ENCODE assay signal across 8 cellular contexts in the genomic region with DNA sequence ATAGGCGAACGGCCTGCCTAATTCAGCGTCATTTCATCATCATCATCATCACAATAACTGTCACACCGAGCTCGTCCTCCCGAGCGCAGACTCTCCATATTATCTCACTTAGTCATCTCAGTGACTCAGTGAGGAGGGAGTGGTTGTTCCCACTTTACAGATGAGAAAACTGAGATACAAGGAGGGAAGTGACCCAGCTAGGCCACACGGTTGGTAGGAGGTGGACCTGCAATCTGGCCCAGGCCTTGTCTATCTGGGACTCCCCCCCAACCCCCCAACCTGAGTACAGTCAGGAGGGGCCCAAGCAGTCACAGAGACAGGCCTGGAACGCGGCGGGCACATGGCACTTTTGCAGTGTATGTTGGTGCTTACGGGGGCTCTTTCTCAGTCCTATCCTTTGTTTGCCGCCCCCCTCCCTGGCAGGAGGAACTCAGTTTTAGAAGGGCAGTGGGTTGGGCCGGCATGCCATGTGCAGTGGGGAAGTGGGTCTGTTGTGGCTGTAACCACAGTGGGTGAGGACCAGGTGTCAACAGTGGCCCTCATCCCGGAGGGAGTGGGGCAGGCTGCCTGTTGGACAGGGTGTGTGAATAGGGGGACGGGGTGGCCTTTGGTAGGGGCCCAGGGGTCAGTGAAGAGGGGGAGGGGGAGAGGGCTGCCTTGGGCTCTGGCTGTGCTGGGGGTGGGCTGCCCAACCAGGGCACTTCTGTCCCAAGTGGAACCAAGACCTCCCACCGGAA. TPM values are rescaled to one million over a fixed set of nuclear protein-coding genes. Genes with fewer than 3 reads are reported as not detected.
A peak's percentile ranks its signal among the peaks of the same experiment; 100 is the strongest.
DNase-seq lines count a peak whose midpoint lies in the region; ATAC-seq and TF ChIP-seq lines count a peak whose summit lies in the region.

No MANE protein-coding gene starts in this region.

- no peaks in the 10 kb centered on the region for H3K36me3 Mint-ChIP-seq in WTC11

- H3K9me3 Mint-ChIP-seq in WTC11 = no peaks in the 10 kb centered on the region

- no peak for TF ChIP-seq CTCF in WTC11 (IDR thresholded peaks at IDR 0.05)

- POLR2A ChIA-PET in WTC11 (lab: Charles Lee) = no interaction called here

- CTCF ChIA-PET in WTC11 (lab: Charles Lee) = interaction anchor here (0.6 to 1.2 kb wide), 2 partner anchors 97 to 119 kb away, joined by 3 to 5 read pairs; no protein-coding TSS in a partner anchor

- peak overlapping the region; percentile 36 for H3K4me3 Mint-ChIP-seq in WTC11

- H3K4me3 ChIP-seq in skeletal muscle cell (ENCODE audit: low read depth, low read length) = peak overlapping the region; percentile 66

- peaks cover 42% of the 10 kb centered on the region for H3K4me1 Mint-ChIP-seq in WTC11

- ATAC-seq in WTC11 (no peak), Right ventricle myocardium superior (ENCODE audit: poor library complexity) (no peak), GM18867 (IDR thresholded peaks at IDR 0.05; ENCODE audit: unreplicated experiment) (no peak), GM21528 (IDR thresholded peaks at IDR 0.05; ENCODE audit: low FRiP score, unreplicated experiment) (no peak)

- DNase-seq in HCEC 1CT (peak; percentile 51), WTC11 (ENCODE audit: low spot score) (no peak), Right ventricle myocardium superior (peak; percentile 36), skeletal muscle cell (ENCODE audit: low read depth) (no peak), KBM-7 (no peak), GM03348 (ENCODE audit: low spot score) (no peak)

- intact Hi-C loops in Right ventricle myocardium superior (cut with DNase I) = loop anchor here (5.0 kb wide), 2 partner anchors 48 to 157 kb away; no protein-coding TSS in a partner anchor

- no peak overlapping the region for H3K27ac Mint-ChIP-seq in WTC11

- in situ Hi-C loops in KBM-7 (cut with MboI; ENCODE audit: low pct_unique_long_range_greater_than_20kb, low sequenced_read_pairs) = no loop called here

- H3K27me3 Mint-ChIP-seq in WTC11 (ENCODE audit: low read depth) = no peaks in the 10 kb centered on the region

TF ChIP-seq in WTC11, 78 proteins besides CTCF, POLR2A, EP300 and RAD21:
- no peak for TF ChIP-seq NFE2L1 (CRISPR knock-in tag; IDR thresholded peaks at IDR 0.05)
- TF ChIP-seq, protein P1, sequence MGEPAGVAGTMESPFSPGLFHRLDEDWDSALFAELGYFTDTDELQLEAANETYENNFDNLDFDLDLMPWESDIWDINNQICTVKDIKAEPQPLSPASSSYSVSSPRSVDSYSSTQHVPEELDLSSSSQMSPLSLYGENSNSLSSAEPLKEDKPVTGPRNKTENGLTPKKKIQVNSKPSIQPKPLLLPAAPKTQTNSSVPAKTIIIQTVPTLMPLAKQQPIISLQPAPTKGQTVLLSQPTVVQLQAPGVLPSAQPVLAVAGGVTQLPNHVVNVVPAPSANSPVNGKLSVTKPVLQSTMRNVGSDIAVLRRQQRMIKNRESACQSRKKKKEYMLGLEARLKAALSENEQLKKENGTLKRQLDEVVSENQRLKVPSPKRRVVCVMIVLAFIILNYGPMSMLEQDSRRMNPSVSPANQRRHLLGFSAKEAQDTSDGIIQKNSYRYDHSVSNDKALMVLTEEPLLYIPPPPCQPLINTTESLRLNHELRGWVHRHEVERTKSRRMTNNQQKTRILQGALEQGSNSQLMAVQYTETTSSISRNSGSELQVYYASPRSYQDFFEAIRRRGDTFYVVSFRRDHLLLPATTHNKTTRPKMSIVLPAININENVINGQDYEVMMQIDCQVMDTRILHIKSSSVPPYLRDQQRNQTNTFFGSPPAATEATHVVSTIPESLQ (CRISPR knock-in tag; IDR thresholded peaks at IDR 0.05) = no peak
- 0 out of 2 replicates have a peak, but pooled peaks have one; percentile 15 for TF ChIP-seq GTF2I (CRISPR knock-in tag; conservative IDR thresholded peaks at IDR 0.05)
- no peak for TF ChIP-seq SOX15 (CRISPR knock-in tag; IDR thresholded peaks at IDR 0.05)
- TF ChIP-seq KAT7 (CRISPR knock-in tag; IDR thresholded peaks at IDR 0.05; ENCODE audit: borderline replicate concordance) = no peak
- 0 out of 2 replicates have a peak, but pooled peaks have one; percentile 30 for TF ChIP-seq ESRRA (CRISPR knock-in tag; IDR thresholded peaks at IDR 0.05; ENCODE audit: borderline replicate concordance)
- no peak for TF ChIP-seq RELA (CRISPR knock-in tag; IDR thresholded peaks at IDR 0.05; ENCODE audit: borderline replicate concordance)
- no peak for TF ChIP-seq NR1H2 (CRISPR knock-in tag; IDR thresholded peaks at IDR 0.05)
- TF ChIP-seq, protein P2, sequence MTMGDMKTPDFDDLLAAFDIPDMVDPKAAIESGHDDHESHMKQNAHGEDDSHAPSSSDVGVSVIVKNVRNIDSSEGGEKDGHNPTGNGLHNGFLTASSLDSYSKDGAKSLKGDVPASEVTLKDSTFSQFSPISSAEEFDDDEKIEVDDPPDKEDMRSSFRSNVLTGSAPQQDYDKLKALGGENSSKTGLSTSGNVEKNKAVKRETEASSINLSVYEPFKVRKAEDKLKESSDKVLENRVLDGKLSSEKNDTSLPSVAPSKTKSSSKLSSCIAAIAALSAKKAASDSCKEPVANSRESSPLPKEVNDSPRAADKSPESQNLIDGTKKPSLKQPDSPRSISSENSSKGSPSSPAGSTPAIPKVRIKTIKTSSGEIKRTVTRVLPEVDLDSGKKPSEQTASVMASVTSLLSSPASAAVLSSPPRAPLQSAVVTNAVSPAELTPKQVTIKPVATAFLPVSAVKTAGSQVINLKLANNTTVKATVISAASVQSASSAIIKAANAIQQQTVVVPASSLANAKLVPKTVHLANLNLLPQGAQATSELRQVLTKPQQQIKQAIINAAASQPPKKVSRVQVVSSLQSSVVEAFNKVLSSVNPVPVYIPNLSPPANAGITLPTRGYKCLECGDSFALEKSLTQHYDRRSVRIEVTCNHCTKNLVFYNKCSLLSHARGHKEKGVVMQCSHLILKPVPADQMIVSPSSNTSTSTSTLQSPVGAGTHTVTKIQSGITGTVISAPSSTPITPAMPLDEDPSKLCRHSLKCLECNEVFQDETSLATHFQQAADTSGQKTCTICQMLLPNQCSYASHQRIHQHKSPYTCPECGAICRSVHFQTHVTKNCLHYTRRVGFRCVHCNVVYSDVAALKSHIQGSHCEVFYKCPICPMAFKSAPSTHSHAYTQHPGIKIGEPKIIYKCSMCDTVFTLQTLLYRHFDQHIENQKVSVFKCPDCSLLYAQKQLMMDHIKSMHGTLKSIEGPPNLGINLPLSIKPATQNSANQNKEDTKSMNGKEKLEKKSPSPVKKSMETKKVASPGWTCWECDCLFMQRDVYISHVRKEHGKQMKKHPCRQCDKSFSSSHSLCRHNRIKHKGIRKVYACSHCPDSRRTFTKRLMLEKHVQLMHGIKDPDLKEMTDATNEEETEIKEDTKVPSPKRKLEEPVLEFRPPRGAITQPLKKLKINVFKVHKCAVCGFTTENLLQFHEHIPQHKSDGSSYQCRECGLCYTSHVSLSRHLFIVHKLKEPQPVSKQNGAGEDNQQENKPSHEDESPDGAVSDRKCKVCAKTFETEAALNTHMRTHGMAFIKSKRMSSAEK (CRISPR knock-in tag; IDR thresholded peaks at IDR 0.05; ENCODE audit: borderline replicate concordance) = no peak
- no peak for TF ChIP-seq RORB (CRISPR knock-in tag; IDR thresholded peaks at IDR 0.05)
- TF ChIP-seq, protein P3, sequence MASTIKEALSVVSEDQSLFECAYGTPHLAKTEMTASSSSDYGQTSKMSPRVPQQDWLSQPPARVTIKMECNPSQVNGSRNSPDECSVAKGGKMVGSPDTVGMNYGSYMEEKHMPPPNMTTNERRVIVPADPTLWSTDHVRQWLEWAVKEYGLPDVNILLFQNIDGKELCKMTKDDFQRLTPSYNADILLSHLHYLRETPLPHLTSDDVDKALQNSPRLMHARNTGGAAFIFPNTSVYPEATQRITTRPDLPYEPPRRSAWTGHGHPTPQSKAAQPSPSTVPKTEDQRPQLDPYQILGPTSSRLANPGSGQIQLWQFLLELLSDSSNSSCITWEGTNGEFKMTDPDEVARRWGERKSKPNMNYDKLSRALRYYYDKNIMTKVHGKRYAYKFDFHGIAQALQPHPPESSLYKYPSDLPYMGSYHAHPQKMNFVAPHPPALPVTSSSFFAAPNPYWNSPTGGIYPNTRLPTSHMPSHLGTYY (CRISPR knock-in tag; IDR thresholded peaks at IDR 0.05) = no peak
- TF ChIP-seq TCF7 (CRISPR knock-in tag; IDR thresholded peaks at IDR 0.05; ENCODE audit: low read depth) = no peak
- TF ChIP-seq ETV6 (CRISPR knock-in tag; IDR thresholded peaks at IDR 0.05) = no peak
- TF ChIP-seq, protein P4, sequence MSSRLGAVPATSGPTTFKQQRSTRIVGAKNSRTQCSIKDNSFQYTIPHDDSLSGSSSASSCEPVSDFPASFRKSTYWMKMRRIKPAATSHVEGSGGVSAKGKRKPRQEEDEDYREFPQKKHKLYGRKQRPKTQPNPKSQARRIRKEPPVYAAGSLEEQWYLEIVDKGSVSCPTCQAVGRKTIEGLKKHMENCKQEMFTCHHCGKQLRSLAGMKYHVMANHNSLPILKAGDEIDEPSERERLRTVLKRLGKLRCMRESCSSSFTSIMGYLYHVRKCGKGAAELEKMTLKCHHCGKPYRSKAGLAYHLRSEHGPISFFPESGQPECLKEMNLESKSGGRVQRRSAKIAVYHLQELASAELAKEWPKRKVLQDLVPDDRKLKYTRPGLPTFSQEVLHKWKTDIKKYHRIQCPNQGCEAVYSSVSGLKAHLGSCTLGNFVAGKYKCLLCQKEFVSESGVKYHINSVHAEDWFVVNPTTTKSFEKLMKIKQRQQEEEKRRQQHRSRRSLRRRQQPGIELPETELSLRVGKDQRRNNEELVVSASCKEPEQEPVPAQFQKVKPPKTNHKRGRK (CRISPR knock-in tag; IDR thresholded peaks at IDR 0.05; ENCODE audit: borderline replicate concordance) = no peak
- TF ChIP-seq, protein P5, sequence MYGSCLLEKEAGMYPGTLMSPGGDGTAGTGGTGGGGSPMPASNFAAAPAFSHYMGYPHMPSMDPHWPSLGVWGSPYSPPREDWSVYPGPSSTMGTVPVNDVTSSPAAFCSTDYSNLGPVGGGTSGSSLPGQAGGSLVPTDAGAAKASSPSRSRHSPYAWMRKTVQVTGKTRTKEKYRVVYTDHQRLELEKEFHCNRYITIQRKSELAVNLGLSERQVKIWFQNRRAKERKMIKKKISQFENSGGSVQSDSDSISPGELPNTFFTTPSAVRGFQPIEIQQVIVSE (CRISPR knock-in tag; IDR thresholded peaks at IDR 0.05; ENCODE audit: borderline replicate concordance) = no peak

RNA-seq across cellular contexts. Expression of a gene that starts 1.7 kb away (rescaled TPM):
- total RNA-seq in WTC11 (2021) (24.9 to 27.5 TPM (median 25.0 TPM) in 3 replicates), Right ventricle myocardium superior (89.0 TPM)

Comparison
In these comparisons a context has a peak if more than half of its experiments do, and no peak if none do; other contexts are left out.
1. DNase-seq: peak in HCEC 1CT (single experiment) and Right ventricle myocardium superior (single experiment); none in WTC11 (single experiment), skeletal muscle cell (single experiment), KBM-7 (single experiment) and GM03348 (single experiment).